ENCODE assay signal across 8 cellular contexts in the genomic region with DNA sequence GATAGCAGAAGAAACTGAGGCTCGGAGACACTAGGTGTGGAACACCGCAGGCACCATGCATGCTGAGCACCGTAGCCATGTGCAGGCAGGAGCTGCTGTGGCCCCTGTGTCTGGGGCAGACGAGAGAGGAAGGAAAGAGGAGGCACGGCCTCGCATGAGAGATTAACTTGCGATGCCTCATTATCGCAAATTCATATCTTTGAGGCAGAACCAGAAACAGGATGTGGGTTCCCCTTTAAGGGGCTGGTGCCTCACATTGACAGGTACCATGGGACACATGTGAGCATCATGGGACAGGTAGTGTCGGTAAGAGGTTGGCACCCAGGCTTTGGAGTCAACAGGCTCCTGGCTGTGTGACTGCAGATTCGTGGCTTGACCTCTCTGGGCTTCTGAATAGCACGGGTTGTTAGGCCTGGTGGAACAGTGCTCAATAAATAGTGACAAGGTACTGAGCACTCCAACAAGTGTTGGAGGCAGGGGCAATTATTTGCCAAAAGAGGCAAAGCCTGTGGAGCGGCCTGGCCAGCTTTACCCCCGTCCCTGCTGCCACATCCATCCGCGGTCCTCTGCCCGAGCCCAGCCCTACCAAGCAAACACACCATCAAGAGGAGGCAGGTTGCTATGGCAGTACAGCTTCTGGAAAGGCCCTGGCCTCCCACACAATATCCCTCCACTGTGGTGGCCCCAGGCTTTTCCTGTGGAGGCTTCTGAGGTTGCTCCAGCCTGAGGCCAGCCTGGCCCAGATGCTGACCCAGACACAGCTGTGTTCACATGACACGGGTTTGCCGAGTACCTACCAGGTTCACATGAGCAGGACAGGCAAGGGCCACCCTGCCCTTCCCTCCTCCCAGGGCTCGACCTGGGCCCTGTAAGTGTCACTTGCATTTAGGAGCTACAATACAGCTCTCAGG. TPM values are rescaled to one million over a fixed set of nuclear protein-coding genes. Genes with fewer than 3 reads are reported as not detected.
DNase-seq lines count a peak whose midpoint lies in the region; ATAC-seq and TF ChIP-seq lines count a peak whose summit lies in the region.

No MANE protein-coding gene starts in this region.

- POLR2A ChIA-PET in HEK293 (lab: Yijun Ruan, JAX), result interaction anchor here (0.6 kb wide), 2 partner anchors 10 to 731 kb away, joined by 3 to 4 read pairs; no protein-coding TSS in a partner anchor

- H3K36me3 Mint-ChIP-seq in CD14-positive monocyte, result no peaks in the 10 kb centered on the region

- H3K4me3 Mint-ChIP-seq in CD14-positive monocyte, result peak overlapping the region in 1 of 2 donors; percentile 26

- no peaks in the 10 kb centered on the region for H3K4me1 ChIP-seq in HEK293 (ENCODE audit: control insufficient read depth, insufficient read depth, low read length)
- peaks cover 81% of the 10 kb centered on the region for H3K4me1 ChIP-seq in effector memory CD4-positive, alpha-beta T cell (ENCODE audit: control insufficient read depth, insufficient read depth, low read length, poor library complexity, severe bottlenecking)

- H3K27ac ChIP-seq in HEK293 (ENCODE audit: extremely low read depth, low read depth, low read length), result no peak overlapping the region
- peak overlapping the region; percentile 95 for H3K27ac ChIP-seq in effector memory CD4-positive, alpha-beta T cell (ENCODE audit: insufficient read depth, low read length, poor library complexity, severe bottlenecking)

- no peaks in the 10 kb centered on the region for H3K27me3 ChIP-seq in effector memory CD4-positive, alpha-beta T cell (replicated peaks; ENCODE audit: control insufficient read depth, insufficient read depth, low read length, poor library complexity, severe bottlenecking)

- no peak for ATAC-seq in HG02571 (IDR thresholded peaks at IDR 0.05; ENCODE audit: unreplicated experiment)

- peak overlapping the region; percentile 71 to 90 (median 82) for H3K27ac Mint-ChIP-seq in CD14-positive monocyte

- no peak for DNase-seq in CD14-positive monocyte (ENCODE audit: low spot score)
- peak; percentile 78 for DNase-seq in activated CD4-positive, CD25-positive, alpha-beta regulatory T cell treated with anti-CD3 and anti-CD28 coated beads, Interleukin-2, amount 50 U/mL, for 16 hours (ENCODE audit: low read depth, low spot score)
- peak; percentile 81 to 85 (median 83) for DNase-seq in effector memory CD4-positive, alpha-beta T cell
- DNase-seq in stimulated activated CD4-positive, alpha-beta T cell treated with anti-CD3 and anti-CD28 coated beads, Interleukin-4, amount 100 ng/mL, for 4 hours, result peak; percentile 46 to 81
- DNase-seq in NCI-H774 (lab: John Stamatoyannopoulos, UW), result no peak
- no peak for DNase-seq in NCI-H2227 (lab: John Stamatoyannopoulos, UW; ENCODE audit: unreplicated experiment)

- H3K36me3 ChIP-seq in HEK293 (ENCODE audit: control insufficient read depth in 2 of 2, insufficient read depth in 1 of 2, low read length in 2 of 2), result no peaks in the 10 kb centered on the region
- no peaks in the 10 kb centered on the region for H3K36me3 ChIP-seq in effector memory CD4-positive, alpha-beta T cell (ENCODE audit: control insufficient read depth, insufficient read depth, low read length)

- intact Hi-C loops in CD14-positive monocyte (cut with micrococcal nuclease), result no loop called here

- CTCF ChIA-PET in HEK293 (lab: Yijun Ruan, JAX), result interaction anchor here (0.6 to 3.4 kb wide), 8 partner anchors 8 to 98 kb away, joined by 3 to 28 read pairs (median 5); no protein-coding TSS in a partner anchor

- H3K9me3 ChIP-seq in HEK293 (ENCODE audit: control insufficient read depth, insufficient read depth, low read depth, low read length), result no peaks in the 10 kb centered on the region
- H3K9me3 ChIP-seq in effector memory CD4-positive, alpha-beta T cell (ENCODE audit: control insufficient read depth, low read length), result no peaks in the 10 kb centered on the region

- no peaks in the 10 kb centered on the region for H3K9me3 Mint-ChIP-seq in CD14-positive monocyte

- no peak overlapping the region for H3K4me3 ChIP-seq in HEK293 (ENCODE audit: low read depth, low read length)
- H3K4me3 ChIP-seq in effector memory CD4-positive, alpha-beta T cell (ENCODE audit: insufficient read depth, low read depth, low read length, poor library complexity, severe bottlenecking), result peak overlapping the region; percentile 6

- peaks cover 49% of the 10 kb centered on the region for H3K4me1 Mint-ChIP-seq in CD14-positive monocyte

- peaks cover 8 to 12% (median 8%) of the 10 kb centered on the region in 3 donors for H3K27me3 Mint-ChIP-seq in CD14-positive monocyte (ENCODE audit: low read depth in 3 of 3)

- TF ChIP-seq CTCF in CD14-positive monocyte (IDR thresholded peaks at IDR 0.05) (no peak), HEK293 (tag by site-specific recombination; IDR thresholded peaks at IDR 0.05) (no peak)

TF ChIP-seq in HEK293, 187 proteins besides CTCF, POLR2A, EP300 and RAD21:
- no peak for TF ChIP-seq ZNF10 (tag by site-specific recombination; IDR thresholded peaks at IDR 0.05)
- peak; percentile 64; the same call in 1 of the 2 replicates for TF ChIP-seq ZNF768 (tag by site-specific recombination; IDR thresholded peaks at IDR 0.05)
- TF ChIP-seq ZNF585B (tag by site-specific recombination; IDR thresholded peaks at IDR 0.05), result no peak
- no peak for TF ChIP-seq ZNF624 (tag by site-specific recombination; IDR thresholded peaks at IDR 0.05)
- 0 out of 2 replicates have a peak, but pooled peaks have one; percentile 15 for TF ChIP-seq ZFHX2 (tag by site-specific recombination; conservative IDR thresholded peaks at IDR 0.05)
TF ChIP-seq in HEK293: peak in this region for 2.

RNA-seq across cellular contexts. Expression of a gene that starts 40.6 kb away (rescaled TPM):
- 1 to 10 TPM; 4.6 to 5.6 TPM for polyA plus RNA-seq in CD14-positive monocyte

RNA-seq across cellular contexts. Expression of a gene that starts 41.5 kb away (rescaled TPM):
- 1 to 10 TPM; 5.1 to 6.3 TPM for polyA plus RNA-seq in CD14-positive monocyte

RNA-seq across cellular contexts. Expression of a gene that starts 45.7 kb away (rescaled TPM):
- polyA plus RNA-seq in CD14-positive monocyte, result 1 to 10 TPM in 1 of 2 donors, under 1 TPM in 1; 0.86 to 2.3 TPM

Comparison
In these comparisons a context has a peak if more than half of its experiments do, and no peak if none do; other contexts are left out.
1. DNase-seq: peak in activated CD4-positive, CD25-positive, alpha-beta regulatory T cell treated with anti-CD3 and anti-CD28 coated beads, Interleukin-2, amount 50 U/mL, for 16 hours (single experiment), effector memory CD4-positive, alpha-beta T cell (3 of 3) and stimulated activated CD4-positive, alpha-beta T cell treated with anti-CD3 and anti-CD28 coated beads, Interleukin-4, amount 100 ng/mL, for 4 hours (2 of 2); none in CD14-positive monocyte (single experiment), NCI-H774 (single experiment) and NCI-H2227 (single experiment).